ENCODE assay signal across 19 cellular contexts in genomic region chr2:226256709-226257401, GRCh38.
DNase-seq lines count a peak whose midpoint lies in the region; TF ChIP-seq lines count a peak whose summit lies in the region.
"Had no signal": no experiment of that assay in that cellular context is flagged by ENCODE, and none has a peak within 500 bp of the region (broad histone marks: within the 10 kb centered on the region; RNA-seq: fewer than 3 reads in every experiment).

No MANE protein-coding gene starts in this region.

- H3K27me3 ChIP-seq in colonic mucosa, result no peaks in the 10 kb centered on the region
- H3K27me3 ChIP-seq: tibial nerve had no signal

- no peak overlapping the region for H3K9ac ChIP-seq in colonic mucosa (ENCODE audit: low read depth in 2 of 2, low read length in 2 of 2)

- in situ Hi-C loops in astrocyte of the cerebellum (cut with HindIII; ENCODE audit: low sequenced_read_pairs), result no loop called here

- H3K27ac ChIP-seq in colonic mucosa, result no peak overlapping the region
- H3K27ac ChIP-seq: tibial nerve had no signal

- intact Hi-C loops in colonic mucosa (cut with DNase I), result no loop called here

- no peak overlapping the region for H3K4me3 ChIP-seq in astrocyte of the cerebellum (ENCODE audit: low read depth, low read length)
- no peak overlapping the region for H3K4me3 ChIP-seq in colonic mucosa
- H3K4me3 ChIP-seq: HAP-1, tibial nerve had no signal

- H3K4me1 ChIP-seq in colonic mucosa, result no peaks in the 10 kb centered on the region
- H3K4me1 ChIP-seq: HAP-1, tibial nerve had no signal

- no peaks in the 10 kb centered on the region for H3K9me3 ChIP-seq in colonic mucosa
- H3K9me3 ChIP-seq: HAP-1, tibial nerve had no signal

- H3K36me3 ChIP-seq in colonic mucosa, result no peaks in the 10 kb centered on the region
- H3K36me3 ChIP-seq: HAP-1, tibial nerve had no signal

- DNase-seq in COR-L47 (lab: John Stamatoyannopoulos, UW) (peak; percentile 33), M059J (ENCODE audit: low read depth) (peak; percentile 60), astrocyte of the cerebellum (ENCODE audit: low read depth) (peak; percentile 3), myocyte (ENCODE audit: low read depth) (peak; percentile 44), colonic mucosa (no peak), HUDEP-2 (lab: John Stamatoyannopoulos, UW; ENCODE audit: unreplicated experiment in 76 of 76) (no peak), cortex of kidney (lab: John Stamatoyannopoulos, UW) (no peak)
- DNase-seq in stimulated activated CD4-positive, alpha-beta T cell treated with anti-CD3 and anti-CD28 coated beads, Interleukin-2, amount 100 ng/mL, for 24 hours, result no peak
- DNase-seq: activated CD4-positive, alpha-beta T cell treated with anti-CD3 and anti-CD28 coated beads for 4 hours; activated CD8-positive, alpha-beta memory T cell treated with anti-CD3 and anti-CD28 coated beads, Interleukin-2, amount 50 U/mL, for 4 hours; activated naive CD4-positive, alpha-beta T cell; CD8-positive, alpha-beta memory T cell; endodermal cell; hippocampal formation; NCI-H2107; NK-92 treated with Interleukin-12 subunit alpha and Interleukin-12 subunit beta, amount 100 ng/mL, for 24 hours; RPMI8226 had no signal

- TF ChIP-seq CTCF in astrocyte of the cerebellum (IDR thresholded peaks at IDR 0.05; ENCODE audit: low read depth, low read length, missing control alignments) (no peak), colonic mucosa (IDR thresholded peaks at IDR 0.05) (no peak)

Comparison
In these comparisons a context has a peak if more than half of its experiments do, and no peak if none do; other contexts are left out.
1. DNase-seq: peak in COR-L47 (single experiment), M059J (single experiment), astrocyte of the cerebellum (single experiment) and myocyte (single experiment); none in colonic mucosa (single experiment), HUDEP-2 (0 of 76), stimulated activated CD4-positive, alpha-beta T cell treated with anti-CD3 and anti-CD28 coated beads, Interleukin-2, amount 100 ng/mL, for 24 hours (0 of 2) and cortex of kidney (single experiment).